ENCODE assay signal across 20 cellular contexts in the genomic region with DNA sequence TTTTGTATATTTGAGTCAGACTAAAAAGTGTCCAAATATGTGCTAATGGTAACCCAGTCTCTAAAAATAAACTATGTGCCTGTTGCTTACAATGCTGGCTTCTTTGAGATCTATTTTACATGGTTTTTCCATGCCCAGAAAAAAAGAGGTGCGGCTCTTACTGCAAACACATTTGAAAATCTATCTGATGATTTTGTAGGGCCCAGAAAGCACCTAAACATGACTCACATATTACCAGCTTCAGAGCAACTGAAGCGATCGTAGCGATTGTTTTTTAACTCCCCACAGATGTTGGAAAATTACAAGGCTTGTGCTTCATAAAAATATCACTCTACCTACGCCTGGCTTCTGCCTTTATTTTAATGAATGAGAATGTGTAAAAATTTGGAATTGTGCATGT. TPM values are rescaled to one million over a fixed set of nuclear protein-coding genes. Genes with fewer than 3 reads are reported as not detected.
DNase-seq lines count a peak whose midpoint lies in the region; ATAC-seq, FAIRE-seq and TF ChIP-seq lines count a peak whose summit lies in the region.
"Had no signal": no experiment of that assay in that cellular context is flagged by ENCODE, and none has a peak within 500 bp of the region (broad histone marks: within the 10 kb centered on the region; RNA-seq: fewer than 3 reads in every experiment).

No MANE protein-coding gene starts in this region.

- TF ChIP-seq RAD21 in A549 (conservative IDR thresholded peaks at IDR 0.05 in 1 of 2, IDR thresholded peaks at IDR 0.05 in 1 of 2), result no peak
- no peak for TF ChIP-seq RAD21 in K562 (CRISPR knock-in tag; conservative IDR thresholded peaks at IDR 0.05 in 1 of 2, IDR thresholded peaks at IDR 0.05 in 1 of 2)

- H3K4me1 ChIP-seq in A549 (peaks cover 51% of the 10 kb centered on the region), K562 (replicated peaks in 1 of 2; ENCODE audit: control insufficient read depth in 2 of 2, insufficient read depth in 2 of 2, low read length in 2 of 2) (no peaks in the 10 kb centered on the region), gastroesophageal sphincter (peaks cover 3 to 22% (median 4%) of the 10 kb centered on the region in 3 donors), right atrium auricular region (no peaks in the 10 kb centered on the region)
- H3K4me1 ChIP-seq: transverse colon had no signal

- CTCF ChIA-PET in A549 (lab: Yijun Ruan, JAX) (interaction anchor here (0.5 to 1.8 kb wide), 6 partner anchors 8 to 812 kb away, joined by 3 to 6 read pairs (median 4); no protein-coding TSS in a partner anchor), K562 (lab: Yijun Ruan, JAX; ENCODE audit: low intra/inter-chr PET ratio) (no interaction called here)

- H3K4me3 ChIP-seq in A549, result peak overlapping the region; percentile 16; the same call in 1 of the 3 replicates
- no peak overlapping the region for H3K4me3 ChIP-seq in K562
- peak overlapping the region in 1 of 2 donors; percentile 9 for H3K4me3 ChIP-seq in gastroesophageal sphincter
- no peak overlapping the region for H3K4me3 ChIP-seq in right atrium auricular region
- H3K4me3 ChIP-seq: transverse colon had no signal

- H3K4me2 ChIP-seq in A549 (peak overlapping the region; percentile 76), K562 (ENCODE audit: insufficient read depth, low read length) (no peak overlapping the region)

- FAIRE-seq in A549 (lab: Jason Lieb, UNC) (no peak), K562 (lab: Jason Lieb, UNC) (no peak)
- FAIRE-seq: small intestine had no signal

- TF ChIP-seq POLR2A in A549 (IDR thresholded peaks at IDR 0.05; ENCODE audit: low read length) (no peak), K562 (conservative IDR thresholded peaks at IDR 0.05) (no peak), gastroesophageal sphincter (IDR thresholded peaks at IDR 0.05) (no peak)

- no peaks in the 10 kb centered on the region for H3K79me2 ChIP-seq in K562 (ENCODE audit: control insufficient read depth, insufficient read depth, low read length)

- ATAC-seq in A549 (peak; percentile 42 to 74; a peak in 3 of 6 replicates), K562 (no peak), gastroesophageal sphincter (no peak)
- ATAC-seq in activated CD4-positive, CD25-positive, alpha-beta regulatory T cell treated with anti-CD3 and anti-CD28 coated beads, Interleukin-2, amount 50 U/mL, for 24 hours, result no peak
- ATAC-seq: natural killer cell had no signal

- TF ChIP-seq CTCF in A549 (IDR thresholded peaks at IDR 0.05), result no peak
- no peak for TF ChIP-seq CTCF in K562 (IDR thresholded peaks at IDR 0.05 in 2 of 3, conservative IDR thresholded peaks at IDR 0.05 in 1 of 3; ENCODE audit: insufficient read depth in 2 of 3, low read depth in 1 of 3, low read length in 3 of 3)
- no peak for TF ChIP-seq CTCF in gastroesophageal sphincter (IDR thresholded peaks at IDR 0.05)
- no peak for TF ChIP-seq CTCF in right atrium auricular region (IDR thresholded peaks at IDR 0.05)

- DNase-seq in A549 (ENCODE audit: low read depth in 1 of 2, low spot score in 1 of 2), result peak; percentile 48 to 53
- peak; percentile 57 for DNase-seq in HT-29 (ENCODE audit: low spot score)
- DNase-seq in K562 (ENCODE audit: extremely low read depth in 1 of 4, low spot score in 3 of 4), result no peak
- no peak for DNase-seq in middle frontal gyrus (ENCODE audit: extremely low spot score, low spot score)
- no peak for DNase-seq in right atrium auricular region (ENCODE audit: low spot score)
- DNase-seq in NCI-H2029 (lab: John Stamatoyannopoulos, UW), result no peak
- DNase-seq: 8988T; activated CD4-positive, CD25-positive, alpha-beta regulatory T cell treated with anti-CD3 and anti-CD28 coated beads, Interleukin-2, amount 50 U/mL, for 72 hours; activated T-cell treated with anti-CD3 and anti-CD28 coated beads, Interleukin-2, amount 50 U/mL, for 1 hour; amygdala; DMS79; immature natural killer cell; natural killer cell; NCI-H510A; Right ventricle myocardium superior; small intestine; transverse colon had no signal

- in situ Hi-C loops in K562 (cut with MboI), result no loop called here

- H3K36me3 ChIP-seq in K562 (ENCODE audit: control insufficient read depth, insufficient read depth, low read length) (no peaks in the 10 kb centered on the region), gastroesophageal sphincter (no peaks in the 10 kb centered on the region), right atrium auricular region (no peaks in the 10 kb centered on the region)
- H3K36me3 ChIP-seq: transverse colon had no signal

- peak overlapping the region; percentile 48 to 71 for H3K27ac ChIP-seq in A549
- H3K27ac ChIP-seq in K562 (ENCODE audit: extremely low read depth, low read depth, low read length), result no peak overlapping the region
- H3K27ac ChIP-seq in gastroesophageal sphincter, result peak overlapping the region in 3 of 4 donors; percentile 0 to 39 (median 3)
- no peak overlapping the region for H3K27ac ChIP-seq in right atrium auricular region
- H3K27ac ChIP-seq: HL-60, transverse colon had no signal

- no peaks in the 10 kb centered on the region for H3K27me3 ChIP-seq in K562 (ENCODE audit: control insufficient read depth in 2 of 2, insufficient read depth in 2 of 2, low read length in 2 of 2)
- H3K27me3 ChIP-seq in gastroesophageal sphincter, result no peaks in the 10 kb centered on the region
- H3K27me3 ChIP-seq in right atrium auricular region, result no peaks in the 10 kb centered on the region
- H3K27me3 ChIP-seq: transverse colon had no signal

- no peak for TF ChIP-seq EP300 in A549 (IDR thresholded peaks at IDR 0.05)
- no peak for TF ChIP-seq EP300 in K562 (IDR thresholded peaks at IDR 0.05; ENCODE audit: low read length)
- no peak for TF ChIP-seq EP300 in gastroesophageal sphincter (IDR thresholded peaks at IDR 0.05)

- no TSS peak for BruUV-seq in K562 (replicated peaks; lab: Mats Ljungman, UMichigan)

- intact Hi-C loops in K562 (cut with micrococcal nuclease), result no loop called here

- H2AFZ ChIP-seq in K562 (ENCODE audit: low read depth, low read length), result peak overlapping the region; percentile 69

- H3K9me1 ChIP-seq in K562 (ENCODE audit: control insufficient read depth, insufficient read depth, low read length), result no peaks in the 10 kb centered on the region

- H3K9me3 ChIP-seq in A549 (no peaks in the 10 kb centered on the region), K562 (replicated peaks; ENCODE audit: control insufficient read depth, insufficient read depth, low read depth, low read length) (no peaks in the 10 kb centered on the region), gastroesophageal sphincter (no peaks in the 10 kb centered on the region), right atrium auricular region (no peaks in the 10 kb centered on the region)
- H3K9me3 ChIP-seq: transverse colon had no signal

- POLR2A ChIA-PET in A549 (lab: Yijun Ruan, JAX), result no interaction called here
- POLR2A ChIA-PET in K562 (lab: Yijun Ruan, JAX), result no interaction called here

- no peak overlapping the region for H3K9ac ChIP-seq in K562 (ENCODE audit: insufficient read depth in 1 of 2, low read depth in 2 of 2, low read length in 2 of 2)

- 2% methylated on average over 5 of the region's 5 CpGs for WGBS in A549 (ENCODE audit: missing lambda C conversion rate)
- 23% methylated on average over 5 of the region's 5 CpGs for WGBS in K562 (ENCODE audit: insufficient coverage, low coverage, missing lambda C conversion rate)
- 23 to 25% methylated on average over 5 of the region's 5 CpGs for WGBS in gastroesophageal sphincter (ENCODE audit: low coverage in 1 of 2), 2 donors

- H4K20me1 ChIP-seq in K562 (replicated peaks; ENCODE audit: control insufficient read depth, insufficient read depth, low read length), result no peaks in the 10 kb centered on the region

TF ChIP-seq in A549, 52 proteins besides CTCF, POLR2A, EP300 and RAD21 (continues in another document):
- TF ChIP-seq FOSL2 (IDR thresholded peaks at IDR 0.05) (peak; percentile 6; the same call in 1 of the 2 replicates), FOSL2 (CRISPR knock-in tag; IDR thresholded peaks at IDR 0.05) (peak; percentile 76)

TF ChIP-seq in K562, 482 proteins besides CTCF, POLR2A, EP300 and RAD21 (continues in another document):
- TF ChIP-seq TAF1 (IDR thresholded peaks at IDR 0.05; ENCODE audit: control insufficient read depth, extremely low read depth, insufficient read depth, low read length, severe bottlenecking) (no peak), ZBTB8A (IDR thresholded peaks at IDR 0.05; ENCODE audit: partially characterized antibody) (no peak), EZH2 (IDR thresholded peaks at IDR 0.05; ENCODE audit: borderline replicate concordance, low read depth, low read length) (no peak)

RNA-seq across cellular contexts. Expression of a gene that starts 53.5 kb away (rescaled TPM):
- polyA plus RNA-seq in A549 (2011; rRNA removed) (1.4 and 1.6 TPM in 2 replicates), A549 (2017; fragmentation: RNase III; extraction: RNeasy Plus Mini Kit Qiagen cat#74134 plus additional on column Dnase treatment) (0.16 to 0.28 TPM (median 0.27 TPM) in 3 replicates), K562 (2011; rRNA removed) (0.04 and 0.07 TPM in 2 replicates), K562 (2014; fragmentation: Illumina TruSeq; extraction: Trizol) (0.11 and 0.13 TPM in 2 replicates), K562 (2014; fragmentation: Nextera tagmentation; extraction: Ambion mirVana) (under 1 TPM; 0.08 to 0.10 TPM), K562 (2014; rRNA removed) (0.08 and 0.12 TPM in 2 replicates)
- polyA plus RNA-seq in A549 (2012; cell fraction: cytosol; rRNA removed), result 0.03 TPM in 2 replicates
- 0.02 and 0.13 TPM in 2 replicates for polyA plus RNA-seq in A549 (2012; cell fraction: nucleus; rRNA removed)
- 0.54 and 0.87 TPM in 2 replicates for polyA minus RNA-seq in A549 (2011; rRNA and poly(A)+ RNA removed)
- total RNA-seq in HT-29 (2014; rRNA removed; shearing (Covaris generic)), result 0.05 and 0.08 TPM in 2 replicates
- not detected in 2 replicates for total RNA-seq in K562 (2011; cell fraction: chromatin; rRNA removed; ENCODE audit: low replicate concordance)
- not detected in 2 replicates for total RNA-seq in K562 (2011; cell fraction: nucleolus; rRNA removed)
- total RNA-seq in K562 (2011; cell fraction: nucleoplasm; rRNA removed), result 0.15 TPM in 2 replicates
- total RNA-seq in K562 (2014; rRNA removed) (0.08 and 0.14 TPM in 2 replicates), K562 (2014; rRNA removed; fragmentation: Illumina TruSeq; extraction: Trizol) (0.13 and 0.15 TPM in 2 replicates), K562 (2015; rRNA removed; fragmentation: Illumina TruSeq; extraction: Trizol) (0.54 and 0.57 TPM in 2 replicates), K562 (2021) (0.09 and 0.24 TPM in 2 replicates), gastroesophageal sphincter (under 1 TPM in 3 of 4 donors, not detected in 1; 0.12 to 0.74 (median 0.13) TPM), right atrium auricular region (1 to 10 TPM; 1.1 to 1.5 TPM)
- polyA plus RNA-seq in K562 (2011; cell fraction: cytosol; rRNA removed), result 0.04 TPM in 1 of 2 replicates, not detected in the other
- 0.06 TPM in 2 replicates for polyA plus RNA-seq in K562 (2011; cell fraction: nucleus; rRNA removed)
- polyA plus RNA-seq in K562 (2012), result 0.33 and 0.68 TPM in 2 replicates
- 0.07 and 0.09 TPM in 2 replicates for polyA minus RNA-seq in K562 (2011; rRNA and poly(A)+ RNA removed)
- not detected in 2 replicates for polyA minus RNA-seq in K562 (2011; cell fraction: cytosol; rRNA and poly(A)+ RNA removed)
- polyA minus RNA-seq in K562 (2011; cell fraction: nucleus; rRNA and poly(A)+ RNA removed), result not detected in 2 replicates

Comparison
In these comparisons a context has a peak if more than half of its experiments do, and no peak if none do; other contexts are left out.
1. ATAC-seq: peak in A549 (2 of 2); none in K562 (single experiment), gastroesophageal sphincter (single experiment) and activated CD4-positive, CD25-positive, alpha-beta regulatory T cell treated with anti-CD3 and anti-CD28 coated beads, Interleukin-2, amount 50 U/mL, for 24 hours (0 of 2).
2. DNase-seq: peak in A549 (2 of 2) and HT-29 (single experiment); none in K562 (0 of 4), middle frontal gyrus (single experiment), right atrium auricular region (single experiment) and NCI-H2029 (single experiment).
3. H3K27ac ChIP-seq: peak in A549 (2 of 2) and gastroesophageal sphincter (3 of 4); none in K562 (single experiment) and right atrium auricular region (0 of 2).